Comparison of ENCODE assay signal across 35 cellular contexts in the genomic region with DNA sequence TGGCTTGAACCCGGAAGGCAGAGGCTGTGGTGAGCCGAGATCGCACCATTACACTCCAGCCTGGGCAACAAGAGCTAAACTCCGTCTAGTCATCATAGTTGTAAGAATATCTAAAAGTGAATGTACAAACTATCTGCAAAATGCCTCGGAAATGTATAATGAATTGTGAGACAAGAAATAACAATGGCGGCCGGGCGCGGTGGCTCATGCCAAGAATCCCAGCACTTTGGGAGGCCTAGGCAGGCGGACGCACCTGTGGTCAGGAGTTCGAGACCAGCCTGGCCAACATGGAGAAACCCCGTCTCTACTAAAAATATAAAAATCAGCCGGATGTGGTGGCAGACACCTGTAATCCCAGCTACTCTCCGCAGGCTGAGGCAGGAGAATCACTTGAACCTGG.
"Had no signal": no experiment of that assay in that cellular context is flagged by ENCODE, and none has a peak within 500 bp of the region (broad histone marks: within the 10 kb centered on the region; RNA-seq: fewer than 3 reads in every experiment).

No MANE protein-coding gene starts in this region.

- H3K4me3 ChIP-seq: MG63 had no signal

- DNase-seq: Karpas-422, Kasumi-1, MG63, MM.1S, MV-4-11, NCI-H1048, NCI-H1092, NCI-H1092 treated with DMSO at 0.1 percent for 48 hours, NCI-H1105, NCI-H1105 treated with DMSO at 0.1 percent for 48 hours, NCI-H1417, NCI-H1417 treated with DMSO at 0.1 percent for 48 hours, NCI-H1436, NCI-H1436 treated with DMSO at 0.1 percent for 48 hours, NCI-H146, NCI-H1694, NCI-H1694 treated with DMSO at 0.1 percent for 48 hours, NCI-H187, NCI-H187 treated with DMSO at 0.1 percent for 48 hours, NCI-H1930, NCI-H2029, NCI-H2029 treated with DMSO at 0.1 percent for 48 hours, NCI-H2081, NCI-H2081 treated with DMSO at 0.1 percent for 48 hours, NCI-H2107, NCI-H2171, NCI-H2171 treated with DMSO at 0.1 percent for 48 hours, NCI-H2227 treated with DMSO at 0.1 percent for 48 hours, NCI-H226, NCI-H345, NCI-H446, NCI-H446 treated with DMSO at 0.1 percent for 48 hours, NCI-H510A, NCI-H510A treated with DMSO at 0.1 percent for 48 hours, NCI-H524 had no signal

- H3K9me3 ChIP-seq: MG63 had no signal

- H3K27me3 ChIP-seq: MG63 had no signal
